In the genomic region with DNA sequence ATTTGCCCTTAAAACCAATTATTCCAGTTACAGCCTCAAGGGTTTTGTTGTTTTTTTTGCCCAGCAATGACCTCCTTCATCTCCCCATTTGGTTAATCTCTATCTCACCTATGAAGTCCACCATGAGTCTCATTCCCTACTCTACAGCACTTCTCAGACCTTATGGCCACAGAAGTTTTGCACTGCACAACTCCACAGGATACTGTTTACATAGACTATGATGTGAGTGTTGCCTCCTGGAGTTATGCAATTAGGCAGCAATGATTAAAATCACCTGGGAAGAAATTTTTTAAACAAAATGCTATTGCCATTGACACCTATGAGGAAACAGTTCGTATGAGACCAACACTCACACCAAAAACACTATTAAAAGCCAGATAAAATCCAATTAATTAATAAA, we compare ENCODE assay signal across 24 cellular contexts.
"Had no signal": no experiment of that assay in that cellular context is flagged by ENCODE, and none has a peak within 500 bp of the region (broad histone marks: within the 10 kb centered on the region; RNA-seq: fewer than 3 reads in every experiment).

No MANE protein-coding gene starts in this region.

- H3K4me3 ChIP-seq: ascending aorta, breast epithelium, cardiac muscle cell, coronary artery, dorsolateral prefrontal cortex had no signal

- DNase-seq: activated CD4-positive, alpha-beta memory T cell treated with anti-CD3 and anti-CD28 coated beads for 36 hours; activated CD4-positive, alpha-beta T cell treated with anti-CD3 and anti-CD28 coated beads for 36 hours; activated CD4-positive, alpha-beta T cell treated with anti-CD3 and anti-CD28 coated beads, Interleukin-2, amount 10 ng/mL, durations not matched to agents 24 days and 14 days; activated CD4-positive, CD25-positive, alpha-beta regulatory T cell; activated CD4-positive, CD25-positive, alpha-beta regulatory T cell treated with anti-CD3 and anti-CD28 coated beads, Interleukin-2, amount 50 U/mL, for 72 hours; activated CD8-positive, alpha-beta memory T cell treated with anti-CD3 and anti-CD28 coated beads, Interleukin-2, amount 10 ng/mL, durations not matched to agents 7 days and 5 days; activated CD8-positive, alpha-beta memory T cell treated with anti-CD3 and anti-CD28 coated beads, Interleukin-2, amount 50 U/mL, for 4 hours; activated CD8-positive, alpha-beta T cell treated with anti-CD3 and anti-CD28 coated beads, Interleukin-2, amount 10 ng/mL, durations not matched to agents 7 days and 5 days; activated effector memory CD4-positive, alpha-beta T cell treated with anti-CD3 and anti-CD28 coated beads, Interleukin-2, amount 50 U/mL, for 16 hours; activated naive CD4-positive, alpha-beta T cell treated with anti-CD3 and anti-CD28 coated beads for 36 hours; activated naive CD8-positive, alpha-beta T cell treated with anti-CD3 and anti-CD28 coated beads for 36 hours; activated naive CD8-positive, alpha-beta T cell treated with anti-CD3 and anti-CD28 coated beads, Interleukin-2, amount 50 U/mL, for 24 hours; activated T-cell treated with anti-CD3 and anti-CD28 coated beads, Interleukin-2, amount 50 U/mL, for 1 hour; activated T-cell treated with anti-CD3 and anti-CD28 coated beads, Interleukin-2, amount 50 U/mL, for 48 hours; central memory CD4-positive, alpha-beta T cell; dorsolateral prefrontal cortex; effector memory CD4-positive, alpha-beta T cell; endodermal cell; T-helper 2 cell had no signal

- ATAC-seq: activated CD4-positive, alpha-beta T cell treated with anti-CD3 and anti-CD28 coated beads for 36 hours; activated CD8-positive, alpha-beta memory T cell treated with anti-CD3 and anti-CD28 coated beads, Interleukin-2, amount 10 ng/mL, durations not matched to agents 7 days and 5 days; activated CD8-positive, alpha-beta T cell treated with anti-CD3 and anti-CD28 coated beads, Interleukin-2, amount 10 ng/mL, durations not matched to agents 7 days and 5 days; activated naive CD8-positive, alpha-beta T cell treated with anti-CD3 and anti-CD28 coated beads, Interleukin-2, amount 50 U/mL, for 24 hours; esophagus mucosa had no signal
